Comparison of ENCODE assay signal across 21 cellular contexts in the genomic region with DNA sequence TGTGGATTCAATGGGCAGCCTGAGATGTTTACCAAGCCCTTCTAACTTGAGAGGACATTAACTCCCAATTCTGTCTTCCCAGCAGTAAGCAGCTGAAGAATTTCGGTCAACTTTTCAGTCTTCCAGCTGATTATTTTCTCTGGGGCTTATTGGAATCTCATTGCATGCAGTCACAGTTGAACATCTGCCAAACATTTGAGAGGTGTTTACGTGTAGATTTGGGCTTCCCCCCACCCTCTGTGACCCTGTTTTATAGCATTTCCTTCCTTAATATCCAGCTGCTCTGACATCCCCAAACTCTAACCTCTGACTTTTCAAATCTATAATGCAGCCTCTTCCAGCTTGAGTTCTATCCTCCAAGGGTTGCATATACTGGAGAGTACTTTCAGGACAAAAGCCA. TPM values are rescaled to one million over a fixed set of nuclear protein-coding genes. Genes with fewer than 3 reads are reported as not detected.
"Had no signal": no experiment of that assay in that cellular context is flagged by ENCODE, and none has a peak within 500 bp of the region (broad histone marks: within the 10 kb centered on the region; RNA-seq: fewer than 3 reads in every experiment).

No MANE protein-coding gene starts in this region.

- H3K79me2 ChIP-seq: parathyroid adenoma had no signal

- H2AFZ ChIP-seq: parathyroid adenoma had no signal

- DNase-seq: activated CD4-positive, alpha-beta T cell treated with anti-CD3 and anti-CD28 coated beads, Interleukin-2, amount 10 ng/mL, durations not matched to agents 7 days and 5 days; activated CD8-positive, alpha-beta T cell treated with anti-CD3 and anti-CD28 coated beads, Interleukin-2, amount 10 ng/mL, durations not matched to agents 7 days and 5 days; activated naive CD4-positive, alpha-beta T cell treated with Interleukin-2 at 50 U/mL for 16 hours; activated naive CD8-positive, alpha-beta T cell treated with anti-CD3 and anti-CD28 coated beads, Interleukin-2, amount 10 ng/mL, durations not matched to agents 7 days and 5 days; activated T-cell treated with anti-CD3 and anti-CD28 coated beads, Interleukin-2, amount 50 U/mL, for 24 hours; brain microvascular endothelial cell; central memory CD4-positive, alpha-beta T cell; colonic mucosa; foreskin keratinocyte; hippocampal formation; islet precursor cell; retina; stimulated activated naive B cell treated with anti-CD40 and anti-IgM and Interleukin-4, amounts not matched to agents 10 μg/mL and 1 μg/mL and 100 μg/mL, for 72 hours; upper lobe of left lung had no signal

- H3K9ac ChIP-seq: parathyroid adenoma had no signal

- H3K36me3 ChIP-seq: brain microvascular endothelial cell, colonic mucosa, neutrophil, thoracic aorta, upper lobe of left lung had no signal

- H3K27ac ChIP-seq: brain microvascular endothelial cell, colonic mucosa, foreskin keratinocyte, neutrophil, parathyroid adenoma, thoracic aorta, upper lobe of left lung had no signal

- H3K27me3 ChIP-seq: brain microvascular endothelial cell, colonic mucosa, neutrophil, upper lobe of left lung had no signal

- H3K9me3 ChIP-seq: colonic mucosa, neutrophil, thoracic aorta, upper lobe of left lung had no signal

- H3K4me1 ChIP-seq: colonic mucosa, foreskin keratinocyte, parathyroid adenoma, upper lobe of left lung had no signal

- H3K4me3 ChIP-seq: colonic mucosa, lung, thoracic aorta, upper lobe of left lung had no signal

- H3K4me3 Mint-ChIP-seq: activated CD4-positive, alpha-beta T cell treated with anti-CD3 and anti-CD28 coated beads, Interleukin-2, amount 10 ng/mL, durations not matched to agents 7 days and 5 days; activated CD8-positive, alpha-beta T cell treated with anti-CD3 and anti-CD28 coated beads, Interleukin-2, amount 10 ng/mL, durations not matched to agents 7 days and 5 days; activated naive CD8-positive, alpha-beta T cell treated with anti-CD3 and anti-CD28 coated beads, Interleukin-2, amount 10 ng/mL, durations not matched to agents 7 days and 5 days; activated T-cell treated with anti-CD3 and anti-CD28 coated beads, Interleukin-2, amount 50 U/mL, for 24 hours; mesothelial cell of epicardium; natural killer cell treated with Interleukin-12 subunit alpha and Interleukin-12 subunit beta and Interleukin-15 and Interleukin-18, amount 100 ng/mL, for 72 hours; stimulated activated naive B cell treated with anti-CD40 and anti-IgM and Interleukin-4, amounts not matched to agents 10 μg/mL and 1 μg/mL and 100 μg/mL, for 72 hours had no signal

- H3K27ac Mint-ChIP-seq: activated CD4-positive, alpha-beta T cell treated with anti-CD3 and anti-CD28 coated beads, Interleukin-2, amount 10 ng/mL, durations not matched to agents 7 days and 5 days; activated CD8-positive, alpha-beta T cell treated with anti-CD3 and anti-CD28 coated beads, Interleukin-2, amount 10 ng/mL, durations not matched to agents 7 days and 5 days; activated naive CD8-positive, alpha-beta T cell treated with anti-CD3 and anti-CD28 coated beads, Interleukin-2, amount 10 ng/mL, durations not matched to agents 7 days and 5 days; activated T-cell treated with anti-CD3 and anti-CD28 coated beads, Interleukin-2, amount 50 U/mL, for 24 hours; activated T-helper 2 cell treated with anti-CD3 and anti-CD28 coated beads, Interferon-gamma antibody, Interleukin-2, Interleukin-4, amounts not matched to agents 10 μg/mL and 5 μg/mL and 100 μg/mL, durations not matched to agents 14 hours and 24 hours and 36 hours; mesothelial cell of epicardium; natural killer cell treated with Interleukin-12 subunit alpha and Interleukin-12 subunit beta and Interleukin-15 and Interleukin-18, amount 100 ng/mL, for 72 hours; stimulated activated naive B cell treated with anti-CD40 and anti-IgM and Interleukin-4, amounts not matched to agents 10 μg/mL and 1 μg/mL and 100 μg/mL, for 72 hours had no signal

RNA-seq across cellular contexts. Expression of gene VIT, which starts 16.5 kb away (rescaled TPM):
- total RNA-seq: activated CD4-positive, alpha-beta T cell treated with anti-CD3 and anti-CD28 coated beads, Interleukin-2, amount 10 ng/mL, durations not matched to agents 7 days and 5 days; activated CD8-positive, alpha-beta T cell treated with anti-CD3 and anti-CD28 coated beads, Interleukin-2, amount 10 ng/mL, durations not matched to agents 7 days and 5 days; activated naive CD8-positive, alpha-beta T cell treated with anti-CD3 and anti-CD28 coated beads, Interleukin-2, amount 10 ng/mL, durations not matched to agents 7 days and 5 days; activated T-helper 2 cell treated with anti-CD3 and anti-CD28 coated beads, Interferon-gamma antibody, Interleukin-2, Interleukin-4, amounts not matched to agents 10 μg/mL and 5 μg/mL and 100 μg/mL, durations not matched to agents 14 hours and 24 hours and 36 hours; foreskin keratinocyte; natural killer cell treated with Interleukin-12 subunit alpha and Interleukin-12 subunit beta and Interleukin-15 and Interleukin-18, amount 100 ng/mL, for 72 hours had no signal
- polyA plus RNA-seq: foreskin keratinocyte had no signal
